In the genomic region with DNA sequence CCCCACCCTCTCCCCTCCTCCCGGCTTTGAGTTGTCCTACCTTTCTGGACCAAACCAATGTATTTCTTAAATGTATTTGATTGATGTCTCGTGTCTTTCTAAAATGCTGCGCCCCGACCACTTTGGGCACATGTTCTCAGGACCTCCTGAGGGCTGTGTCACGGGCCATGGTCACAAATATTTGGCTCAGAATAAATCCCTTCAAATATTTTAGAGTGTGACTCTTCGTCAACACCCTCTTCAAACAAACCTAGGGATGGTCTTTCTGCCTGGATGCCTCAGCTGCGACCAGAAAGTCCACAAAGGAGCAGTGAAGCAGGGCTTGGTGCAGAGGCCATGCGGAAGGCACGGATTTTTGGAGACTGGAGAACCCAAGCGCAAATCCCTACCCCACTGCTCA, we compare ENCODE assay signal across 13 cellular contexts. TPM values are rescaled to one million over a fixed set of nuclear protein-coding genes. Genes with fewer than 3 reads are reported as not detected.
DNase-seq lines count a peak whose midpoint lies in the region; ATAC-seq, FAIRE-seq and TF ChIP-seq lines count a peak whose summit lies in the region.
"Had no signal": no experiment of that assay in that cellular context is flagged by ENCODE, and none has a peak within 500 bp of the region (broad histone marks: within the 10 kb centered on the region; RNA-seq: fewer than 3 reads in every experiment).

No MANE protein-coding gene starts in this region.

- H3K4me3 Mint-ChIP-seq in glutamatergic neuron (ENCODE audit: unreplicated experiment), result peak overlapping the region; percentile 94
- H3K4me3 Mint-ChIP-seq in type B pancreatic cell, result peak overlapping the region; percentile 95

- H3K4me1 Mint-ChIP-seq in glutamatergic neuron (ENCODE audit: low read depth, unreplicated experiment) (peaks cover 12% of the 10 kb centered on the region), type B pancreatic cell (ENCODE audit: unreplicated experiment) (peaks cover 27% of the 10 kb centered on the region)

- WGBS in HepG2 (ENCODE audit: low lambda C conversion rate), result 68% methylated on average over 10 of the region's 10 CpGs
- WGBS in right lobe of liver (ENCODE audit: insufficient coverage, low coverage, low lambda C conversion rate, missing lambda C conversion rate), result 97% methylated on average over 10 of the region's 10 CpGs
- 93% methylated on average over 10 of the region's 10 CpGs for WGBS in sigmoid colon, 2 donors

- BruUV-seq in HepG2 (replicated peaks; lab: Mats Ljungman, UMichigan), result TSS peak; percentile 88

- FAIRE-seq in HepG2 (lab: Jason Lieb, UNC), result no peak
- FAIRE-seq: keratinocyte had no signal

- H3K27me3 Mint-ChIP-seq in glutamatergic neuron (ENCODE audit: unreplicated experiment) (peaks cover 9% of the 10 kb centered on the region), type B pancreatic cell (no peaks in the 10 kb centered on the region)

- POLR2A ChIA-PET in HepG2 (lab: Yijun Ruan, JAX), result interaction anchor here (1.4 kb wide), 1 partner anchor 9 kb away, joined by 7 read pairs; no protein-coding TSS in a partner anchor

- H3K36me3 Mint-ChIP-seq in glutamatergic neuron (ENCODE audit: unreplicated experiment), result no peaks in the 10 kb centered on the region
- H3K36me3 Mint-ChIP-seq in type B pancreatic cell, result no peaks in the 10 kb centered on the region

- H3K27ac Mint-ChIP-seq in glutamatergic neuron (ENCODE audit: unreplicated experiment) (no peak overlapping the region), type B pancreatic cell (no peak overlapping the region)

- H3K36me3 ChIP-seq in HepG2 (replicated peaks in 1 of 2; ENCODE audit: control insufficient read depth in 1 of 2, insufficient read depth in 2 of 2, low read length in 2 of 2), result no peaks in the 10 kb centered on the region
- H3K36me3 ChIP-seq in right lobe of liver, result no peaks in the 10 kb centered on the region
- H3K36me3 ChIP-seq in sigmoid colon, result no peaks in the 10 kb centered on the region

- H3K27me3 ChIP-seq in HepG2 (ENCODE audit: control insufficient read depth in 1 of 2, insufficient read depth in 2 of 2, low read length in 2 of 2), result no peaks in the 10 kb centered on the region; a peak in 1 of 5 replicates
- no peaks in the 10 kb centered on the region for H3K27me3 ChIP-seq in right lobe of liver
- H3K27me3 ChIP-seq in sigmoid colon, result no peaks in the 10 kb centered on the region

- H3K4me3 ChIP-seq in HepG2 (replicated peaks in 1 of 3; ENCODE audit: insufficient read depth in 1 of 3, low read depth in 2 of 3, low read length in 3 of 3) (peak overlapping the region in 1 of 3 experiments; percentile 91; a peak in 1 of 6 replicates), right lobe of liver (no peak overlapping the region), sigmoid colon (no peak overlapping the region)
- H3K4me3 ChIP-seq: mucosa of descending colon had no signal

- peaks cover 44% of the 10 kb centered on the region for H3K4me1 ChIP-seq in HepG2 (ENCODE audit: insufficient read depth, low read length)
- peaks cover 0 to 34% (median 19%) of the 10 kb centered on the region in 4 donors for H3K4me1 ChIP-seq in right lobe of liver
- peaks cover 0 to 48% (median 30%) of the 10 kb centered on the region in 4 donors for H3K4me1 ChIP-seq in sigmoid colon

- no peaks in the 10 kb centered on the region for H4K20me1 ChIP-seq in HepG2 (ENCODE audit: insufficient read depth, low read length)

- DNase-seq in HepG2 (ENCODE audit: low spot score), result no peak
- no peak for DNase-seq in right lobe of liver
- no peak for DNase-seq in glutamatergic neuron
- no peak for DNase-seq in type B pancreatic cell (ENCODE audit: extremely low spot score, unreplicated experiment)
- DNase-seq in stimulated activated naive CD4-positive, alpha-beta T cell treated with Interleukin-2 at 50 U/mL for 16 hours (lab: John Stamatoyannopoulos, UW), result no peak
- DNase-seq in sigmoid colon, result no peak
- DNase-seq: AML-193, mucosa of descending colon, NCI-H1105, NCI-H2227 treated with DMSO at 0.1 percent for 48 hours had no signal

- no peak overlapping the region for H3K27ac ChIP-seq in HepG2 (ENCODE audit: extremely low read length, insufficient read depth, low read length)
- H3K27ac ChIP-seq in right lobe of liver, result no peak overlapping the region
- H3K27ac ChIP-seq in VCaP, result peak overlapping the region; percentile 100; the same call in 1 of the 2 replicates
- no peak overlapping the region for H3K27ac ChIP-seq in sigmoid colon

- TF ChIP-seq EP300 in HepG2 (IDR thresholded peaks at IDR 0.05; ENCODE audit: low read depth in 2 of 2, low read length in 2 of 2) (no peak), HepG2 (CRISPR knock-in tag; IDR thresholded peaks at IDR 0.05; ENCODE audit: borderline replicate concordance) (no peak), sigmoid colon (IDR thresholded peaks at IDR 0.05) (no peak)

- intact Hi-C loops in HepG2 (cut with micrococcal nuclease; ENCODE audit: unreplicated experiment) (no loop called here), right lobe of liver (cut with DNase I) (no loop called here), sigmoid colon (cut with DNase I) (no loop called here)

- H2AFZ ChIP-seq in HepG2 (ENCODE audit: low read length), result no peak overlapping the region

- H3K4me2 ChIP-seq in HepG2 (ENCODE audit: low read depth, low read length), result peak overlapping the region; percentile 94

- peaks cover 22% of the 10 kb centered on the region for H3K79me2 ChIP-seq in HepG2 (ENCODE audit: insufficient read depth, low read length)

- in situ Hi-C loops in HepG2 (cut with HindIII; ENCODE audit: extremely low pct_ligation_motif_present, low pct_unique_long_range_greater_than_20kb), result no loop called here

- peaks cover 1% of the 10 kb centered on the region for H3K9me3 Mint-ChIP-seq in glutamatergic neuron (ENCODE audit: unreplicated experiment)
- no peaks in the 10 kb centered on the region for H3K9me3 Mint-ChIP-seq in type B pancreatic cell

- H3K9me3 ChIP-seq in HepG2 (ENCODE audit: low read length), result no peaks in the 10 kb centered on the region
- H3K9me3 ChIP-seq in right lobe of liver, result no peaks in the 10 kb centered on the region
- no peaks in the 10 kb centered on the region for H3K9me3 ChIP-seq in sigmoid colon
- H3K9me3 ChIP-seq: mucosa of descending colon had no signal

- H3K9ac ChIP-seq in HepG2 (ENCODE audit: insufficient read depth, low read depth, low read length), result no peak overlapping the region

- TF ChIP-seq CTCF in HepG2 (CRISPR knock-in tag; IDR thresholded peaks at IDR 0.05), result no peak
- TF ChIP-seq CTCF in right lobe of liver (IDR thresholded peaks at IDR 0.05), result no peak
- TF ChIP-seq CTCF in VCaP (conservative IDR thresholded peaks at IDR 0.05), result no peak
- no peak for TF ChIP-seq CTCF in glutamatergic neuron (IDR thresholded peaks at IDR 0.05; ENCODE audit: partially characterized antibody, unreplicated experiment)
- no peak for TF ChIP-seq CTCF in type B pancreatic cell (conservative IDR thresholded peaks at IDR 0.05)
- TF ChIP-seq CTCF in sigmoid colon (IDR thresholded peaks at IDR 0.05), result no peak

- CTCF ChIA-PET in HepG2 (lab: Yijun Ruan, JAX; ENCODE audit: low intra/inter-chr PET ratio, low total read pairs), result no interaction called here

- TF ChIP-seq POLR2A in HepG2 (IDR thresholded peaks at IDR 0.05; ENCODE audit: insufficient read depth in 1 of 2, low read depth in 2 of 2, low read length in 2 of 2) (no peak), right lobe of liver (IDR thresholded peaks at IDR 0.05) (no peak), sigmoid colon (IDR thresholded peaks at IDR 0.05) (no peak)

- ATAC-seq in HepG2 (no peak), right lobe of liver (no peak), HG03571 (IDR thresholded peaks at IDR 0.05; ENCODE audit: unreplicated experiment) (no peak)
- ATAC-seq: mucosa of descending colon had no signal

- TF ChIP-seq RAD21 in HepG2 (CRISPR knock-in tag; IDR thresholded peaks at IDR 0.05), result no peak

RNA-seq across cellular contexts. Expression of a gene that starts 1.1 kb away (rescaled TPM):
- 11.8 and 21.2 TPM in 2 replicates for total RNA-seq in HepG2 (2016; rRNA removed; fragmentation: Illumina TruSeq; extraction: Trizol)
- 3.5 and 3.7 TPM in 2 replicates for total RNA-seq in HepG2 (2016; cell fraction: cytosol; rRNA removed; fragmentation: Illumina TruSeq; extraction: Trizol; ENCODE audit: low read depth)
- 9.9 and 20.3 TPM in 2 replicates for total RNA-seq in HepG2 (2016; cell fraction: insoluble cytoplasmic fraction; rRNA removed; fragmentation: Illumina TruSeq; extraction: Trizol)
- total RNA-seq in HepG2 (2016; cell fraction: membrane; rRNA removed; fragmentation: Illumina TruSeq; extraction: Trizol), result 14.2 and 15.5 TPM in 2 replicates
- 19.3 and 24.0 TPM in 2 replicates for total RNA-seq in HepG2 (2016; cell fraction: nucleus; rRNA removed; fragmentation: Illumina TruSeq; extraction: Trizol)
- 15.2 and 19.2 TPM in 2 replicates for polyA plus RNA-seq in HepG2 (2011; rRNA removed)
- polyA plus RNA-seq in HepG2 (2011; cell fraction: cytosol; rRNA removed), result 16.7 and 16.8 TPM in 2 replicates
- 12.0 and 12.7 TPM in 2 replicates for polyA plus RNA-seq in HepG2 (2011; cell fraction: nucleus; rRNA removed)
- 7.1 and 9.5 TPM in 2 replicates for polyA plus RNA-seq in HepG2 (2012)
- 2.7 and 3.6 TPM in 2 replicates for polyA plus RNA-seq in HepG2 (2016; cell fraction: cytosol; fragmentation: Illumina TruSeq; extraction: Trizol; ENCODE audit: low read depth)
- polyA plus RNA-seq in HepG2 (2016; cell fraction: insoluble cytoplasmic fraction; fragmentation: Illumina TruSeq; extraction: Trizol; ENCODE audit: low read depth), result 7.6 and 11.6 TPM in 2 replicates
- polyA plus RNA-seq in HepG2 (2016; cell fraction: membrane; fragmentation: Illumina TruSeq; extraction: Trizol; ENCODE audit: low read depth), result 8.6 and 8.7 TPM in 2 replicates
- 26.2 and 26.3 TPM in 2 replicates for polyA plus RNA-seq in HepG2 (2016; cell fraction: nucleus; fragmentation: Illumina TruSeq; extraction: Trizol; ENCODE audit: insufficient read depth, low read depth)
- polyA minus RNA-seq in HepG2 (2011; rRNA and poly(A)+ RNA removed; ENCODE audit: low replicate concordance), result 75.6 and 115 TPM in 2 replicates
- 19.2 and 22.7 TPM in 2 replicates for polyA minus RNA-seq in HepG2 (2011; cell fraction: cytosol; rRNA and poly(A)+ RNA removed)
- 13.9 and 16.2 TPM in 2 replicates for polyA minus RNA-seq in HepG2 (2011; cell fraction: nucleus; rRNA and poly(A)+ RNA removed)
- total RNA-seq in right lobe of liver, result 10 to 100 TPM; 14.2 to 73.9 (median 27.2) TPM
- 28.8 TPM for total RNA-seq in glutamatergic neuron (ENCODE audit: unreplicated experiment)
- 28.5 and 31.6 TPM in 2 replicates for total RNA-seq in type B pancreatic cell (ENCODE audit: low replicate concordance)
- total RNA-seq in sigmoid colon, result 10 to 100 TPM; 19.6 to 27.4 (median 25.8) TPM
- 10 to 100 TPM in 1 of 3 donors, 1 to 10 TPM in 2; 4.2 to 23.1 (median 7.4) TPM for polyA plus RNA-seq in sigmoid colon

RNA-seq across cellular contexts. Expression of a gene that starts 22.8 kb away (rescaled TPM):
- 38.5 and 45.8 TPM in 2 replicates for total RNA-seq in HepG2 (2016; rRNA removed; fragmentation: Illumina TruSeq; extraction: Trizol)
- 27.1 and 37.2 TPM in 2 replicates for total RNA-seq in HepG2 (2016; cell fraction: cytosol; rRNA removed; fragmentation: Illumina TruSeq; extraction: Trizol; ENCODE audit: low read depth)
- total RNA-seq in HepG2 (2016; cell fraction: insoluble cytoplasmic fraction; rRNA removed; fragmentation: Illumina TruSeq; extraction: Trizol), result 39.2 and 39.7 TPM in 2 replicates
- 50.6 and 55.2 TPM in 2 replicates for total RNA-seq in HepG2 (2016; cell fraction: membrane; rRNA removed; fragmentation: Illumina TruSeq; extraction: Trizol)
- 16.6 and 16.9 TPM in 2 replicates for total RNA-seq in HepG2 (2016; cell fraction: nucleus; rRNA removed; fragmentation: Illumina TruSeq; extraction: Trizol)
- polyA plus RNA-seq in HepG2 (2011; rRNA removed), result 19.6 and 28.5 TPM in 2 replicates
- polyA plus RNA-seq in HepG2 (2011; cell fraction: cytosol; rRNA removed), result 18.7 and 25.1 TPM in 2 replicates
- polyA plus RNA-seq in HepG2 (2011; cell fraction: nucleus; rRNA removed), result 8.8 and 11.8 TPM in 2 replicates
- polyA plus RNA-seq in HepG2 (2012), result 10.6 and 18.8 TPM in 2 replicates
- 28.0 and 40.7 TPM in 2 replicates for polyA plus RNA-seq in HepG2 (2016; cell fraction: cytosol; fragmentation: Illumina TruSeq; extraction: Trizol; ENCODE audit: low read depth)
- 52.5 and 56.7 TPM in 2 replicates for polyA plus RNA-seq in HepG2 (2016; cell fraction: insoluble cytoplasmic fraction; fragmentation: Illumina TruSeq; extraction: Trizol; ENCODE audit: low read depth)
- polyA plus RNA-seq in HepG2 (2016; cell fraction: membrane; fragmentation: Illumina TruSeq; extraction: Trizol; ENCODE audit: low read depth), result 39.4 and 51.0 TPM in 2 replicates
- 36.5 and 39.2 TPM in 2 replicates for polyA plus RNA-seq in HepG2 (2016; cell fraction: nucleus; fragmentation: Illumina TruSeq; extraction: Trizol; ENCODE audit: insufficient read depth, low read depth)
- 18.6 and 61.4 TPM in 2 replicates for polyA minus RNA-seq in HepG2 (2011; rRNA and poly(A)+ RNA removed; ENCODE audit: low replicate concordance)
- polyA minus RNA-seq in HepG2 (2011; cell fraction: cytosol; rRNA and poly(A)+ RNA removed), result 6.7 and 8.0 TPM in 2 replicates
- polyA minus RNA-seq in HepG2 (2011; cell fraction: nucleus; rRNA and poly(A)+ RNA removed), result 9.1 and 11.3 TPM in 2 replicates
- 1 to 10 TPM in 1 of 6 experiments, under 1 TPM in 4, not detected in 1; 0.18 to 1.3 (median 0.56) TPM for total RNA-seq in right lobe of liver
- total RNA-seq in glutamatergic neuron (ENCODE audit: unreplicated experiment), result 4.7 TPM
- total RNA-seq in type B pancreatic cell (ENCODE audit: low replicate concordance), result 9.0 and 24.7 TPM in 2 replicates
- total RNA-seq in sigmoid colon, result not detected
- polyA plus RNA-seq in sigmoid colon, result 10 to 100 TPM in 1 of 3 donors, 1 to 10 TPM in 2; 1.2 to 11.6 (median 3.2) TPM
